Comparison of ENCODE assay signal across 9 cellular contexts in genomic region chr1:39378377-39378776, GRCh38.
DNase-seq lines count a peak whose midpoint lies in the region; ATAC-seq and TF ChIP-seq lines count a peak whose summit lies in the region.
"Had no signal": no experiment of that assay in that cellular context is flagged by ENCODE, and none has a peak within 500 bp of the region (broad histone marks: within the 10 kb centered on the region; RNA-seq: fewer than 3 reads in every experiment).

No MANE protein-coding gene starts in this region.

- H3K27me3 ChIP-seq in DOHH2 (ENCODE audit: control insufficient read depth, low read length) (no peaks in the 10 kb centered on the region), right lobe of liver (no peaks in the 10 kb centered on the region), ovary (no peaks in the 10 kb centered on the region)

- DNase-seq in Jurkat, Clone E6-1 (ENCODE audit: low read depth, low spot score), result peak; percentile 18
- DNase-seq in astrocyte of the cerebellum (ENCODE audit: low read depth) (no peak), right lobe of liver (no peak), ovary (no peak), GF-D8 (lab: John Stamatoyannopoulos, UW) (no peak), NCI-H1694 treated with DMSO at 0.1 percent for 48 hours (lab: John Stamatoyannopoulos, UW) (no peak)

- ATAC-seq in right lobe of liver, result peak; percentile 87 to 95 (median 90)
- no peak for ATAC-seq in HG02981 (IDR thresholded peaks at IDR 0.05; ENCODE audit: unreplicated experiment)

- no peaks in the 10 kb centered on the region for H3K9me3 ChIP-seq in DOHH2 (ENCODE audit: control insufficient read depth, insufficient read depth, low read length)
- H3K9me3 ChIP-seq in right lobe of liver, result no peaks in the 10 kb centered on the region
- no peaks in the 10 kb centered on the region for H3K9me3 ChIP-seq in ovary

- peaks cover 2% of the 10 kb centered on the region; the same call in 1 of the 2 replicates for H3F3A ChIP-seq in DOHH2 (ENCODE audit: control insufficient read depth, insufficient read depth)

- H3K79me2 ChIP-seq in DOHH2 (ENCODE audit: control insufficient read depth, low read length), result no peaks in the 10 kb centered on the region

- TF ChIP-seq CTCF in DOHH2 (IDR thresholded peaks at IDR 0.05; ENCODE audit: low read depth, low read length, poor library complexity, severe bottlenecking) (peak; percentile 65), astrocyte of the cerebellum (IDR thresholded peaks at IDR 0.05; ENCODE audit: low read depth, low read length, missing control alignments) (peak; percentile 50), right lobe of liver (IDR thresholded peaks at IDR 0.05) (peak; percentile 43 to 63 (median 55)), ovary (IDR thresholded peaks at IDR 0.05) (no peak)

- TF ChIP-seq POLR2A in right lobe of liver (IDR thresholded peaks at IDR 0.05), result no peak
- TF ChIP-seq POLR2A in ovary (IDR thresholded peaks at IDR 0.05), result no peak

- intact Hi-C loops in right lobe of liver (cut with DNase I) (no loop called here), ovary (cut with DNase I) (no loop called here)

- WGBS in right lobe of liver (ENCODE audit: insufficient coverage, low coverage, low lambda C conversion rate, missing lambda C conversion rate), result 13% methylated on average over 2 of the region's 2 CpGs
- 31 to 44% (median 37%) methylated on average over 2 of the region's 2 CpGs for WGBS in ovary, 3 donors

- H3K4me1 ChIP-seq in DOHH2 (ENCODE audit: control insufficient read depth, low read length) (no peaks in the 10 kb centered on the region), right lobe of liver (peaks cover 0 to 3% (median 0%) of the 10 kb centered on the region in 4 donors), ovary (ENCODE audit: insufficient read depth) (no peaks in the 10 kb centered on the region)

- no peaks in the 10 kb centered on the region for H3K9me2 ChIP-seq in DOHH2 (replicated peaks; ENCODE audit: control insufficient read depth, low read length)

- H3K4me3 ChIP-seq in DOHH2 (ENCODE audit: low read length) (no peak overlapping the region), astrocyte of the cerebellum (ENCODE audit: low read depth, low read length) (no peak overlapping the region), right lobe of liver (no peak overlapping the region), ovary (no peak overlapping the region)
- no peak overlapping the region for H3K4me3 ChIP-seq in Jurkat, Clone E6-1 (ENCODE audit: low read length)
- H3K4me3 ChIP-seq: skin epidermis had no signal

- H3K27ac ChIP-seq in DOHH2 (ENCODE audit: low read depth, low read length) (no peak overlapping the region), right lobe of liver (no peak overlapping the region), ovary (no peak overlapping the region)

- H3K4me2 ChIP-seq in DOHH2 (ENCODE audit: low read length), result no peak overlapping the region

- no peak for TF ChIP-seq EP300 in ovary (IDR thresholded peaks at IDR 0.05)

- H4K20me1 ChIP-seq in DOHH2 (ENCODE audit: control insufficient read depth, insufficient read depth, low read depth, low read length), result no peaks in the 10 kb centered on the region

- in situ Hi-C loops in astrocyte of the cerebellum (cut with HindIII; ENCODE audit: low sequenced_read_pairs), result no loop called here

- H3K36me3 ChIP-seq in DOHH2 (ENCODE audit: control insufficient read depth, low read length) (peaks cover 19% of the 10 kb centered on the region), right lobe of liver (peaks cover 4 to 39% (median 26%) of the 10 kb centered on the region in 4 donors), ovary (no peaks in the 10 kb centered on the region)

Comparison
In these comparisons a context has a peak if more than half of its experiments do, and no peak if none do; other contexts are left out.
1. CTCF ChIP-seq: peak in DOHH2 (single experiment), astrocyte of the cerebellum (single experiment) and right lobe of liver (4 of 4); none in ovary (0 of 3).